Comparison of ENCODE assay signal across 9 cellular contexts in the genomic region with DNA sequence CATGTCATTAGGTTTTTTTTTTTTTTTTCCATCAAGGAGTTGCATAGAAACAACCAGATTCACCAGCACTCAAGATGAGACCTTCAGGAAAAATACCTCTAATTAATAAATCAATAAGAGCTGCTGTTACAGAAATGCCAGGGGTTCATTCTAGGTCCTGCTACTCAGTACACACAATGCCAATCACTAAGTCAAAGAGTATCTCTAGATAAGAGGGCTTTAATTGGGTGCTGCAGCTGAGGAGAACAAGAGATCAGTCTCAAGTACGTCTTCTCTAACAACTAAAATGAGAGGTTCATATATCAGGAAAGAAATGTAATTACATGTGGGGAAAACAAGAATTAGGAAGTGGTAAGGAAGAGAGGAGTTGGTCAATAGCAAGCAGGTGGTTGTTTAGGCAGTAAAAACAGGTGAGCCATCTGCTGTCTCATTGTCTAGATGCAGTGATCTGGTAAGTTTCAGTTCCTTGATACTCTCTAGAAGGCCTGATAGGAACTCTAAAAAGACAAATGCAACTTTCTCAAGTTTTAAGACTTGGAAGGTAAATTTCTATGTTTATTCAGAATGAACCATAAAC.
A peak's percentile ranks its signal among the peaks of the same experiment; 100 is the strongest.
DNase-seq lines count a peak whose midpoint lies in the region; ATAC-seq, FAIRE-seq and TF ChIP-seq lines count a peak whose summit lies in the region.
"Had no signal": no experiment of that assay in that cellular context is flagged by ENCODE, and none has a peak within 500 bp of the region (broad histone marks: within the 10 kb centered on the region; RNA-seq: fewer than 3 reads in every experiment).

No MANE protein-coding gene starts in this region.

- peak; percentile 99 for ATAC-seq in GM21360 (IDR thresholded peaks at IDR 0.05; ENCODE audit: unreplicated experiment)
- ATAC-seq in HG03095 (IDR thresholded peaks at IDR 0.05; ENCODE audit: unreplicated experiment): peak; percentile 100
- no peak for ATAC-seq in stimulated activated naive CD8-positive, alpha-beta T cell treated with anti-CD3 and anti-CD28 coated beads, Interleukin-15, Interleukin-2, amounts not matched to agents 100 U/mL and 50 U/mL, for 24 hours

- TF ChIP-seq POLR2A in GM12892 (IDR thresholded peaks at IDR 0.05; ENCODE audit: low read depth, low read length): no peak

- DNase-seq in GM12892 (ENCODE audit: insufficient read length) (no peak), NCI-H2107 treated with DMSO at 0.1 percent for 48 hours (lab: John Stamatoyannopoulos, UW; ENCODE audit: unreplicated experiment) (peak; percentile 87), HCEC 1CT (no peak), HK-2 (ENCODE audit: unreplicated experiment) (no peak)
- DNase-seq in stimulated activated naive CD8-positive, alpha-beta T cell treated with anti-CD3 and anti-CD28 coated beads, Interleukin-15, Interleukin-2, amounts not matched to agents 100 U/mL and 50 U/mL, for 24 hours: no peak
- no peak for DNase-seq in activated naive CD4-positive, alpha-beta T cell treated with Interleukin-2 at 50 U/mL for 16 hours

- FAIRE-seq in GM12892 (lab: Jason Lieb, UNC): peak; percentile 40
- FAIRE-seq: colon had no signal
